26 cellular contexts compared by ENCODE assay signal in the genomic region with DNA sequence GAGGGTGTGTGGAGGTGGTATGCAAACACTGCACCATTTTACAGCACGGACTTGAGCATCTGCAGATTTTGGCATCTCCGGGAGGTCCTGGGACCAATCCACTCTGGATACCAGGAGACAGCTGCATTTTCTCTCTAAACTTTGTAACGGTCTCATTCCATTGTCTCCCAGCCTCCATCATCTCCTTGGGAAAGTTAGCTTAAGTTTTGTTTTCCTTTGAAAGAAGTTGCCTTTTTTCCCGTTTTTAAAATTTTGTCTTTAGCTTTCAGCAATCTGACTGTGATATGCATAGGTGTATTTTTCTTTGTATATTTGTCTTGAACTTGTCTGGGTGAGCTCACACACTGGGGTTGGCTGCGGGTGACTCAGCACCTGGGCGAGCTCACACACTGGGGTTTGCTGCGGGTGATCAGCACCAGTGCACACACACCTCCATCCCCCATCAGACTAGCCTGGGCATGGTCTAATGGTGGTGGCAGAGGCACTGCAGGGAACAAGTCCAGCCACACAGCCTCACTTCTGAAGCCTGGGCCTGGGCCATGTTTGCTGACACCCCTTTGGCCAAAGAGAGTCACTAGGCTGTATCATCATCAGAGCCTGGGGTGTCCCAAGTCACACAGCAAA. TPM values are rescaled to one million over a fixed set of nuclear protein-coding genes. Genes with fewer than 3 reads are reported as not detected.
A peak's percentile ranks its signal among the peaks of the same experiment; 100 is the strongest.
DNase-seq lines count a peak whose midpoint lies in the region; ATAC-seq, FAIRE-seq and TF ChIP-seq lines count a peak whose summit lies in the region.
"Had no signal": no experiment of that assay in that cellular context is flagged by ENCODE, and none has a peak within 500 bp of the region (broad histone marks: within the 10 kb centered on the region; RNA-seq: fewer than 3 reads in every experiment).

No MANE protein-coding gene starts in this region.

- 86 to 95% (median 91%) methylated on average over 7 of the region's 7 CpGs for WGBS in heart left ventricle, 4 donors

- H3K36me3 Mint-ChIP-seq in activated T-helper 17 cell treated with anti-CD3 and anti-CD28 coated beads, Interleukin-2, amount 50 U/mL, for 72 hours (ENCODE audit: low read depth) = no peaks in the 10 kb centered on the region
- H3K36me3 Mint-ChIP-seq: activated CD8-positive, alpha-beta memory T cell treated with anti-CD3 and anti-CD28 coated beads, Interleukin-2, amount 10 ng/mL, durations not matched to agents 7 days and 5 days; CD4-positive, alpha-beta memory T cell; stimulated activated naive B cell treated with anti-CD40 and anti-IgM and Interleukin-4, amounts not matched to agents 10 μg/mL and 1 μg/mL and 100 μg/mL, for 72 hours; type B pancreatic cell had no signal

- ATAC-seq in heart left ventricle = no peak
- no peak for ATAC-seq in left cardiac atrium
- peak; percentile 97 for ATAC-seq in RWPE2 (ENCODE audit: low read depth)
- no peak for ATAC-seq in activated T-helper 17 cell treated with anti-CD3 and anti-CD28 coated beads, Interleukin-2, amount 50 U/mL, for 72 hours (replicated peaks)
- ATAC-seq: activated CD8-positive, alpha-beta memory T cell treated with anti-CD3 and anti-CD28 coated beads, Interleukin-2, amount 10 ng/mL, durations not matched to agents 7 days and 5 days; left colon; stimulated activated naive B cell treated with anti-CD40 and anti-IgM and Interleukin-4, amounts not matched to agents 10 μg/mL and 1 μg/mL and 100 μg/mL, for 72 hours had no signal

- H3K4me3 Mint-ChIP-seq in activated T-helper 17 cell treated with anti-CD3 and anti-CD28 coated beads, Interleukin-2, amount 50 U/mL, for 72 hours = no peak overlapping the region
- H3K4me3 Mint-ChIP-seq: activated CD8-positive, alpha-beta memory T cell treated with anti-CD3 and anti-CD28 coated beads, Interleukin-2, amount 10 ng/mL, durations not matched to agents 7 days and 5 days; CD4-positive, alpha-beta memory T cell; IgD-negative memory B cell; stimulated activated naive B cell treated with anti-CD40 and anti-IgM and Interleukin-4, amounts not matched to agents 10 μg/mL and 1 μg/mL and 100 μg/mL, for 72 hours; type B pancreatic cell had no signal

- intact Hi-C loops in heart left ventricle (cut with DNase I) (no loop called here), left cardiac atrium (cut with DNase I) (no loop called here), left ventricle myocardium inferior (cut with micrococcal nuclease) (no loop called here)

- H3K27me3 Mint-ChIP-seq in activated T-helper 17 cell treated with anti-CD3 and anti-CD28 coated beads, Interleukin-2, amount 50 U/mL, for 72 hours = peaks cover 17% of the 10 kb centered on the region
- H3K27me3 Mint-ChIP-seq: type B pancreatic cell had no signal

- H3K27ac ChIP-seq in heart left ventricle (no peak overlapping the region), RWPE2 (ENCODE audit: poor library complexity, severe bottlenecking) (peak overlapping the region; percentile 13), left ventricle myocardium inferior (replicated peaks) (no peak overlapping the region)
- H3K27ac ChIP-seq: neutrophil had no signal

- H3K4me3 ChIP-seq in heart left ventricle = no peak overlapping the region
- no peak overlapping the region for H3K4me3 ChIP-seq in RWPE2 (ENCODE audit: severe bottlenecking)
- no peak overlapping the region for H3K4me3 ChIP-seq in left ventricle myocardium inferior

- peaks cover 5% of the 10 kb centered on the region for H3K9me3 Mint-ChIP-seq in activated T-helper 17 cell treated with anti-CD3 and anti-CD28 coated beads, Interleukin-2, amount 50 U/mL, for 72 hours
- H3K9me3 Mint-ChIP-seq: IgD-negative memory B cell; stimulated activated naive B cell treated with anti-CD40 and anti-IgM and Interleukin-4, amounts not matched to agents 10 μg/mL and 1 μg/mL and 100 μg/mL, for 72 hours; type B pancreatic cell had no signal

- H3K36me3 ChIP-seq in heart left ventricle (no peaks in the 10 kb centered on the region), RWPE2 (ENCODE audit: low read depth) (no peaks in the 10 kb centered on the region), left ventricle myocardium inferior (no peaks in the 10 kb centered on the region)
- H3K36me3 ChIP-seq: neutrophil had no signal

- H3K27ac Mint-ChIP-seq in activated T-helper 17 cell treated with anti-CD3 and anti-CD28 coated beads, Interleukin-2, amount 50 U/mL, for 72 hours = no peak overlapping the region
- H3K27ac Mint-ChIP-seq: activated CD8-positive, alpha-beta memory T cell treated with anti-CD3 and anti-CD28 coated beads, Interleukin-2, amount 10 ng/mL, durations not matched to agents 7 days and 5 days; IgD-negative memory B cell; stimulated activated naive B cell treated with anti-CD40 and anti-IgM and Interleukin-4, amounts not matched to agents 10 μg/mL and 1 μg/mL and 100 μg/mL, for 72 hours; type B pancreatic cell had no signal

- H3K27me3 ChIP-seq in heart left ventricle = no peaks in the 10 kb centered on the region
- no peaks in the 10 kb centered on the region for H3K27me3 ChIP-seq in RWPE2 (ENCODE audit: insufficient read depth, poor library complexity, severe bottlenecking)
- H3K27me3 ChIP-seq in left ventricle myocardium inferior (ENCODE audit: low read depth) = no peaks in the 10 kb centered on the region

- peaks cover 0 to 7% (median 0%) of the 10 kb centered on the region in 12 donors for H3K4me1 ChIP-seq in heart left ventricle
- H3K4me1 ChIP-seq in RWPE2 (ENCODE audit: insufficient read depth, poor library complexity, severe bottlenecking) = peaks cover 12% of the 10 kb centered on the region
- H3K4me1 ChIP-seq in left ventricle myocardium inferior = peaks cover 11% of the 10 kb centered on the region

- no peak for TF ChIP-seq POLR2A in heart left ventricle (IDR thresholded peaks at IDR 0.05)

- H3K9me3 ChIP-seq in heart left ventricle (peaks cover 0 to 7% (median 0%) of the 10 kb centered on the region in 12 donors), RWPE2 (ENCODE audit: severe bottlenecking) (no peaks in the 10 kb centered on the region), left ventricle myocardium inferior (replicated peaks) (peaks cover 5% of the 10 kb centered on the region)
- H3K9me3 ChIP-seq: neutrophil, SK-N-SH had no signal

- no peak for FAIRE-seq in urothelium cell line (lab: Jason Lieb, UNC)
- FAIRE-seq: GM18507 had no signal

- TF ChIP-seq CTCF in heart left ventricle (IDR thresholded peaks at IDR 0.05) (no peak), RWPE2 (IDR thresholded peaks at IDR 0.05; ENCODE audit: poor library complexity, severe bottlenecking) (no peak), left ventricle myocardium inferior (IDR thresholded peaks at IDR 0.05; ENCODE audit: borderline replicate concordance) (no peak)

- H3K4me1 Mint-ChIP-seq in activated T-helper 17 cell treated with anti-CD3 and anti-CD28 coated beads, Interleukin-2, amount 50 U/mL, for 72 hours = no peaks in the 10 kb centered on the region
- H3K4me1 Mint-ChIP-seq: stimulated activated naive B cell treated with anti-CD40 and anti-IgM and Interleukin-4, amounts not matched to agents 10 μg/mL and 1 μg/mL and 100 μg/mL, for 72 hours had no signal

- DNase-seq in heart left ventricle = peak in 3 of 5 donors; percentile 8 to 46 (median 25)
- no peak for DNase-seq in left cardiac atrium
- no peak for DNase-seq in RWPE2 (ENCODE audit: low spot score)
- DNase-seq in left ventricle myocardium inferior = peak; percentile 1
- peak; percentile 71 for DNase-seq in urothelium cell line (ENCODE audit: low spot score)
- DNase-seq in DMS53 treated with DMSO at 0.1 percent for 48 hours (lab: John Stamatoyannopoulos, UW; ENCODE audit: unreplicated experiment) = no peak
- DNase-seq in NCI-H2029 (lab: John Stamatoyannopoulos, UW) = no peak
- DNase-seq: activated CD4-positive, alpha-beta T cell treated with anti-CD3 and anti-CD28 coated beads for 4 hours; activated CD8-positive, alpha-beta memory T cell treated with anti-CD3 and anti-CD28 coated beads, Interleukin-2, amount 10 ng/mL, durations not matched to agents 7 days and 5 days; activated effector memory CD4-positive, alpha-beta T cell treated with Interleukin-2 at 50 U/mL for 16 hours; CD4-positive, alpha-beta memory T cell; DMS79; hippocampal formation; left colon; NCI-H1092; NCI-H2107; NCI-H526; OCI-M1; SK-N-SH; stimulated activated CD4-positive, alpha-beta T cell treated with anti-CD3 and anti-CD28 coated beads, Interleukin-15, amount 100 ng/mL, for 24 hours; stimulated activated naive B cell treated with anti-CD40 and anti-IgM and Interleukin-4, amounts not matched to agents 10 μg/mL and 1 μg/mL and 100 μg/mL, for 72 hours had no signal

RNA-seq across cellular contexts. Expression of gene COL18A1, which starts 32.1 kb away (rescaled TPM):
- total RNA-seq in heart left ventricle (100 to 1,000 TPM in 2 of 9 donors, 10 to 100 TPM in 7; 31.7 to 109 (median 59.0) TPM), left cardiac atrium (100 to 1,000 TPM in 1 of 2 donors, 10 to 100 TPM in 1; 53.4 to 104 TPM), left ventricle myocardium inferior (66.5 TPM)
- polyA plus RNA-seq in heart left ventricle = 10 to 100 TPM; 38.9 to 65.6 TPM
- 1 to 10 TPM; 3.2 to 3.9 TPM for total RNA-seq in activated T-helper 17 cell treated with anti-CD3 and anti-CD28 coated beads, Interleukin-2, amount 50 U/mL, for 72 hours

Comparison
In these comparisons a context has a peak if more than half of its experiments do, and no peak if none do; other contexts are left out.
1. DNase-seq: peak in heart left ventricle (3 of 5), left ventricle myocardium inferior (single experiment) and urothelium cell line (single experiment); none in left cardiac atrium (single experiment), RWPE2 (single experiment), DMS53 treated with DMSO at 0.1 percent for 48 hours (single experiment) and NCI-H2029 (single experiment).
2. RNA of gene COL18A1, which starts 32.1 kb away (total RNA-seq): 53.4 to 104 TPM in left cardiac atrium, 66.5 TPM in left ventricle myocardium inferior (single experiment) and 31.7 to 109 TPM in heart left ventricle; 3.2 to 3.9 TPM in activated T-helper 17 cell treated with anti-CD3 and anti-CD28 coated beads, Interleukin-2, amount 50 U/mL, for 72 hours; every median in the first group is over 4 times any median in the second.